ENCODE assay signal across 11 cellular contexts in the genomic region with DNA sequence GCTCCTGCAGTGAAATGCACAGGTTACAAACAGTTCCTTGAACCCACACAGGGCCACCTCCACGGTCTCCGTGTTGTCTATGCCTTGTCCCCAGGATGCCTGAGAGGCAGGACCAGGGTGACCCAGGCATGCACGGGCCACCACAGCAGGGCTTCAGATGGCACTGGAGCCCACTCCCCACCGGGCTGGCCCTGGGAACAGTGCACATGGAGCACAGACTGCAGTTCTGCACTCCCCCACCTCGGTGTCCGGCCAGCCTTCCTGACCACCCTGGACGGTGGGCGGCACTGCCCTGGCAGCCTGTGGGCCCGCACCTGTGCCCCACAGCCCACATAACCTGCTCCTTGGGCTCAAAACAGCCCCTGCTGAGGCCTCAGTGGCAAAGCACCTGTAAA. TPM values are rescaled to one million over a fixed set of nuclear protein-coding genes. Genes with fewer than 3 reads are reported as not detected.
DNase-seq lines count a peak whose midpoint lies in the region; ATAC-seq and TF ChIP-seq lines count a peak whose summit lies in the region.
"Had no signal": no experiment of that assay in that cellular context is flagged by ENCODE, and none has a peak within 500 bp of the region (broad histone marks: within the 10 kb centered on the region; RNA-seq: fewer than 3 reads in every experiment).

No MANE protein-coding gene starts in this region.

- no peak overlapping the region for H3K9ac ChIP-seq in SK-N-SH
- H3K9ac ChIP-seq in NT2/D1 (ENCODE audit: insufficient read length, low read depth), result peak overlapping the region; percentile 45
- H3K9ac ChIP-seq in duodenal mucosa (ENCODE audit: low read depth in 1 of 2, low read length in 2 of 2), result peak overlapping the region; percentile 36 to 50

- H3K36me3 ChIP-seq in SK-N-SH (replicated peaks in 1 of 2; ENCODE audit: control insufficient read depth in 1 of 2, insufficient read depth in 2 of 2, low read length in 1 of 2) (no peaks in the 10 kb centered on the region), NT2/D1 (ENCODE audit: insufficient read depth, insufficient read length, low read length) (peaks cover 18% of the 10 kb centered on the region), duodenal mucosa (ENCODE audit: control insufficient read depth in 1 of 2, insufficient read depth in 2 of 2, low read length in 2 of 2) (peaks cover 0 to 3% of the 10 kb centered on the region in 2 donors)

- H2AFZ ChIP-seq in SK-N-SH (ENCODE audit: low read depth), result no peak overlapping the region

- H3K27me3 ChIP-seq in SK-N-SH (ENCODE audit: insufficient read depth) (no peaks in the 10 kb centered on the region), NT2/D1 (ENCODE audit: insufficient read depth, insufficient read length) (no peaks in the 10 kb centered on the region), duodenal mucosa (ENCODE audit: control insufficient read depth in 1 of 2, insufficient read depth in 2 of 2, low read length in 2 of 2) (no peaks in the 10 kb centered on the region)

- TF ChIP-seq CTCF in SK-N-SH (IDR thresholded peaks at IDR 0.05), result no peak

- no peak for ATAC-seq in SK-N-SH treated with all-trans-retinoic acid at 6 μM for 48 hours
- no peak for ATAC-seq in HG02870 (IDR thresholded peaks at IDR 0.05; ENCODE audit: unreplicated experiment)
- ATAC-seq in GM21619 (IDR thresholded peaks at IDR 0.05; ENCODE audit: unreplicated experiment), result no peak

- H3K9me3 ChIP-seq in SK-N-SH, result no peaks in the 10 kb centered on the region
- H3K9me3 ChIP-seq in NT2/D1 (ENCODE audit: insufficient read depth, low read length), result no peaks in the 10 kb centered on the region
- no peaks in the 10 kb centered on the region for H3K9me3 ChIP-seq in duodenal mucosa (ENCODE audit: control insufficient read depth in 1 of 2, low read length in 2 of 2)

- DNase-seq in SK-N-SH (no peak), NT2/D1 (ENCODE audit: low read depth, low spot score) (no peak), medulla oblongata (ENCODE audit: extremely low spot score) (no peak)
- DNase-seq: HCEC 1CT, NCI-H1417 treated with DMSO at 0.1 percent for 48 hours had no signal

- peaks cover 8% of the 10 kb centered on the region for H3F3A ChIP-seq in SK-N-SH (replicated peaks; ENCODE audit: insufficient read depth)

- CTCF ChIA-PET in SK-N-SH (lab: Yijun Ruan, JAX), result no interaction called here

- WGBS in SK-N-SH (ENCODE audit: low lambda C conversion rate), result no CpG with 5 or more reads among the region's 9 CpGs

- peaks cover 97% of the 10 kb centered on the region for H4K20me1 ChIP-seq in SK-N-SH (ENCODE audit: insufficient read depth)

- TF ChIP-seq RAD21 in SK-N-SH (IDR thresholded peaks at IDR 0.05; ENCODE audit: low read length), result no peak

- peaks cover 99% of the 10 kb centered on the region for H3K79me2 ChIP-seq in SK-N-SH (ENCODE audit: insufficient read depth)

- H3K4me2 ChIP-seq in SK-N-SH, result 0 out of 2 replicates have a peak overlapping the region, but pooled peaks have one; percentile 7

- H3K9me2 ChIP-seq in SK-N-SH, result no peaks in the 10 kb centered on the region

- no peak for TF ChIP-seq EP300 in SK-N-SH (IDR thresholded peaks at IDR 0.05; ENCODE audit: borderline replicate concordance in 1 of 2, low read depth in 1 of 2, low read length in 1 of 2)

- H3K4me3 ChIP-seq in SK-N-SH (ENCODE audit: low read depth in 2 of 2, low read length in 1 of 2), result no peak overlapping the region
- H3K4me3 ChIP-seq in NT2/D1 (ENCODE audit: insufficient read length, low read depth), result no peak overlapping the region
- peak overlapping the region; percentile 37 to 48 for H3K4me3 ChIP-seq in duodenal mucosa (ENCODE audit: low read depth in 1 of 2, low read length in 2 of 2)
- peak overlapping the region in 1 of 7 experiments; percentile 8 for H3K4me3 ChIP-seq in skin epidermis

- POLR2A ChIA-PET in SK-N-SH (lab: Yijun Ruan, JAX), result interaction anchor here (1.9 kb wide), 1 partner anchor 14 kb away, joined by 10 read pairs; a partner anchor contains a TSS

- no peak overlapping the region; a peak in 1 of 4 replicates for H3K27ac ChIP-seq in SK-N-SH (ENCODE audit: low read depth in 2 of 2, low read length in 1 of 2)
- peak overlapping the region; percentile 58 for H3K27ac ChIP-seq in duodenal mucosa (ENCODE audit: low read depth, low read length)
- peak overlapping the region in 19 of 21 experiments; percentile 33 to 95 (median 74) for H3K27ac ChIP-seq in skin epidermis
- H3K27ac ChIP-seq: 22Rv1 had no signal

- H3K4me1 ChIP-seq in SK-N-SH (ENCODE audit: control insufficient read depth in 1 of 2, insufficient read depth in 2 of 2, low read depth in 1 of 2, low read length in 1 of 2) (peaks cover 50 to 85% of the 10 kb centered on the region in 2 experiments), NT2/D1 (ENCODE audit: insufficient read depth, insufficient read length) (peaks cover 53% of the 10 kb centered on the region), duodenal mucosa (ENCODE audit: control insufficient read depth in 1 of 2, insufficient read depth in 2 of 2, low read length in 2 of 2) (peaks cover 84 to 89% of the 10 kb centered on the region in 2 donors)

TF ChIP-seq in SK-N-SH, 30 proteins besides CTCF, POLR2A, EP300 and RAD21:
- TF ChIP-seq FOXM1 (IDR thresholded peaks at IDR 0.05; ENCODE audit: low read depth) (no peak), NFIC (IDR thresholded peaks at IDR 0.05; ENCODE audit: borderline replicate concordance) (no peak), SMC3 (IDR thresholded peaks at IDR 0.05; ENCODE audit: low read depth, low read length) (no peak), GABPA (IDR thresholded peaks at IDR 0.05; ENCODE audit: low read depth) (no peak), MXI1 (IDR thresholded peaks at IDR 0.05; ENCODE audit: low read depth, low read length) (no peak)
- TF ChIP-seq, protein P1, sequence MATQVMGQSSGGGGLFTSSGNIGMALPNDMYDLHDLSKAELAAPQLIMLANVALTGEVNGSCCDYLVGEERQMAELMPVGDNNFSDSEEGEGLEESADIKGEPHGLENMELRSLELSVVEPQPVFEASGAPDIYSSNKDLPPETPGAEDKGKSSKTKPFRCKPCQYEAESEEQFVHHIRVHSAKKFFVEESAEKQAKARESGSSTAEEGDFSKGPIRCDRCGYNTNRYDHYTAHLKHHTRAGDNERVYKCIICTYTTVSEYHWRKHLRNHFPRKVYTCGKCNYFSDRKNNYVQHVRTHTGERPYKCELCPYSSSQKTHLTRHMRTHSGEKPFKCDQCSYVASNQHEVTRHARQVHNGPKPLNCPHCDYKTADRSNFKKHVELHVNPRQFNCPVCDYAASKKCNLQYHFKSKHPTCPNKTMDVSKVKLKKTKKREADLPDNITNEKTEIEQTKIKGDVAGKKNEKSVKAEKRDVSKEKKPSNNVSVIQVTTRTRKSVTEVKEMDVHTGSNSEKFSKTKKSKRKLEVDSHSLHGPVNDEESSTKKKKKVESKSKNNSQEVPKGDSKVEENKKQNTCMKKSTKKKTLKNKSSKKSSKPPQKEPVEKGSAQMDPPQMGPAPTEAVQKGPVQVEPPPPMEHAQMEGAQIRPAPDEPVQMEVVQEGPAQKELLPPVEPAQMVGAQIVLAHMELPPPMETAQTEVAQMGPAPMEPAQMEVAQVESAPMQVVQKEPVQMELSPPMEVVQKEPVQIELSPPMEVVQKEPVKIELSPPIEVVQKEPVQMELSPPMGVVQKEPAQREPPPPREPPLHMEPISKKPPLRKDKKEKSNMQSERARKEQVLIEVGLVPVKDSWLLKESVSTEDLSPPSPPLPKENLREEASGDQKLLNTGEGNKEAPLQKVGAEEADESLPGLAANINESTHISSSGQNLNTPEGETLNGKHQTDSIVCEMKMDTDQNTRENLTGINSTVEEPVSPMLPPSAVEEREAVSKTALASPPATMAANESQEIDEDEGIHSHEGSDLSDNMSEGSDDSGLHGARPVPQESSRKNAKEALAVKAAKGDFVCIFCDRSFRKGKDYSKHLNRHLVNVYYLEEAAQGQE (IDR thresholded peaks at IDR 0.05; ENCODE audit: low read depth, low read length), result no peak

TF ChIP-seq in SK-N-SH treated with all-trans-retinoic acid at 6 μM for 48 hours, 23 proteins besides CTCF, POLR2A, EP300 and RAD21 (continues in another document):
- TF ChIP-seq RARB (CRISPR knock-in tag; IDR thresholded peaks at IDR 0.05) (no peak), BACH2 (CRISPR knock-in tag; IDR thresholded peaks at IDR 0.05; ENCODE audit: borderline replicate concordance) (no peak), ESRRG (CRISPR knock-in tag; IDR thresholded peaks at IDR 0.05) (no peak), ZNF8 (CRISPR knock-in tag; IDR thresholded peaks at IDR 0.05) (no peak), TOX (CRISPR knock-in tag; IDR thresholded peaks at IDR 0.05; ENCODE audit: borderline replicate concordance) (no peak), ZNF70 (CRISPR knock-in tag; IDR thresholded peaks at IDR 0.05) (no peak), ZNF565 (CRISPR knock-in tag; conservative IDR thresholded peaks at IDR 0.05; ENCODE audit: low read depth) (no peak), GLIS3 (CRISPR knock-in tag; IDR thresholded peaks at IDR 0.05) (no peak), ZFP3 (CRISPR knock-in tag; IDR thresholded peaks at IDR 0.05) (no peak), TCF4 (CRISPR knock-in tag; IDR thresholded peaks at IDR 0.05; ENCODE audit: borderline replicate concordance) (no peak)
- TF ChIP-seq, protein P2, sequence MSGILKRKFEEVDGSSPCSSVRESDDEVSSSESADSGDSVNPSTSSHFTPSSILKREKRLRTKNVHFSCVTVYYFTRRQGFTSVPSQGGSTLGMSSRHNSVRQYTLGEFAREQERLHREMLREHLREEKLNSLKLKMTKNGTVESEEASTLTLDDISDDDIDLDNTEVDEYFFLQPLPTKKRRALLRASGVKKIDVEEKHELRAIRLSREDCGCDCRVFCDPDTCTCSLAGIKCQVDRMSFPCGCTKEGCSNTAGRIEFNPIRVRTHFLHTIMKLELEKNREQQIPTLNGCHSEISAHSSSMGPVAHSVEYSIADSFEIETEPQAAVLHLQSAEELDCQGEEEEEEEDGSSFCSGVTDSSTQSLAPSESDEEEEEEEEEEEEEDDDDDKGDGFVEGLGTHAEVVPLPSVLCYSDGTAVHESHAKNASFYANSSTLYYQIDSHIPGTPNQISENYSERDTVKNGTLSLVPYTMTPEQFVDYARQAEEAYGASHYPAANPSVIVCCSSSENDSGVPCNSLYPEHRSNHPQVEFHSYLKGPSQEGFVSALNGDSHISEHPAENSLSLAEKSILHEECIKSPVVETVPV (CRISPR knock-in tag; IDR thresholded peaks at IDR 0.05), result no peak

RNA-seq across cellular contexts. Expression of a gene that starts 14.3 kb away (rescaled TPM):
- 23.5 and 28.4 TPM in 2 replicates for polyA plus RNA-seq in SK-N-SH (2012; rRNA removed)
- polyA plus RNA-seq in SK-N-SH (2012; cell fraction: cytosol; rRNA removed), result 19.7 and 22.2 TPM in 2 replicates
- 25.7 and 34.0 TPM in 2 replicates for polyA plus RNA-seq in SK-N-SH (2012; cell fraction: nucleus; rRNA removed)

RNA-seq across cellular contexts. Expression of a gene that starts 41.5 kb away (rescaled TPM):
- 3.5 and 3.8 TPM in 2 replicates for polyA plus RNA-seq in SK-N-SH (2012; rRNA removed)
- 2.1 and 3.1 TPM in 2 replicates for polyA plus RNA-seq in SK-N-SH (2012; cell fraction: cytosol; rRNA removed)
- polyA plus RNA-seq in SK-N-SH (2012; cell fraction: nucleus; rRNA removed), result 8.0 and 8.6 TPM in 2 replicates

RNA-seq across cellular contexts. Expression of a gene that starts 44.2 kb away (rescaled TPM):
- polyA plus RNA-seq in SK-N-SH (2012; rRNA removed), result 7.7 and 16.8 TPM in 2 replicates
- polyA plus RNA-seq in SK-N-SH (2012; cell fraction: cytosol; rRNA removed), result 8.0 and 12.7 TPM in 2 replicates
- polyA plus RNA-seq in SK-N-SH (2012; cell fraction: nucleus; rRNA removed), result 52.6 and 53.5 TPM in 2 replicates

Comparison
In these comparisons a context has a peak if more than half of its experiments do, and no peak if none do; other contexts are left out.
1. H3K27ac ChIP-seq: peak in duodenal mucosa (single experiment) and skin epidermis (19 of 21); none in SK-N-SH (0 of 2).
2. H3K4me3 ChIP-seq: peak in duodenal mucosa (2 of 2); none in SK-N-SH (0 of 2) and NT2/D1 (single experiment).